16 cellular contexts compared by ENCODE assay signal in genomic region chr10:11869743-11870460, GRCh38. TPM values are rescaled to one million over a fixed set of nuclear protein-coding genes. Genes with fewer than 3 reads are reported as not detected.
A peak's percentile ranks its signal among the peaks of the same experiment; 100 is the strongest.
DNase-seq lines count a peak whose midpoint lies in the region; ATAC-seq, FAIRE-seq and TF ChIP-seq lines count a peak whose summit lies in the region.
"Had no signal": no experiment of that assay in that cellular context is flagged by ENCODE, and none has a peak within 500 bp of the region (broad histone marks: within the 10 kb centered on the region; RNA-seq: fewer than 3 reads in every experiment).

No MANE protein-coding gene starts in this region.

- peaks cover 7% of the 10 kb centered on the region for H3K4me1 Mint-ChIP-seq in osteocyte (ENCODE audit: unreplicated experiment)

- H3K27ac Mint-ChIP-seq in osteocyte (ENCODE audit: unreplicated experiment) = no peak overlapping the region
- H3K27ac Mint-ChIP-seq: activated naive CD4-positive, alpha-beta T cell treated with anti-CD3 and anti-CD28 coated beads, Interleukin-2, amount 10 ng/mL, durations not matched to agents 7 days and 5 days; nephron had no signal

- peak overlapping the region in 1 of 2 donors; percentile 30 for H3K27ac ChIP-seq in right atrium auricular region
- H3K27ac ChIP-seq: KMS-11, SJSA1 had no signal

- peak overlapping the region; percentile 44 for H3K4me2 ChIP-seq in skeletal muscle satellite cell (ENCODE audit: low read length)
- H3K4me2 ChIP-seq: KMS-11 had no signal

- no peak overlapping the region for H3K4me3 ChIP-seq in astrocyte of the spinal cord (ENCODE audit: low read depth, low read length)
- H3K4me3 ChIP-seq in right atrium auricular region = peak overlapping the region; percentile 5 to 38
- no peak overlapping the region for H3K4me3 ChIP-seq in skeletal muscle satellite cell (ENCODE audit: low read length)
- H3K4me3 ChIP-seq: SJSA1 had no signal

- TF ChIP-seq CTCF in astrocyte of the spinal cord (IDR thresholded peaks at IDR 0.05; ENCODE audit: low read depth, low read length) (no peak), right atrium auricular region (IDR thresholded peaks at IDR 0.05) (no peak), osteocyte (IDR thresholded peaks at IDR 0.05) (no peak)

- in situ Hi-C loops in astrocyte of the spinal cord (cut with HindIII; ENCODE audit: low sequenced_read_pairs) = no loop called here

- peaks cover 2% of the 10 kb centered on the region for H3K36me3 Mint-ChIP-seq in osteocyte (ENCODE audit: unreplicated experiment)
- H3K36me3 Mint-ChIP-seq: activated naive CD4-positive, alpha-beta T cell treated with anti-CD3 and anti-CD28 coated beads, Interleukin-2, amount 10 ng/mL, durations not matched to agents 7 days and 5 days had no signal

- no peaks in the 10 kb centered on the region for H3K9me3 Mint-ChIP-seq in osteocyte (ENCODE audit: unreplicated experiment)
- H3K9me3 Mint-ChIP-seq: activated naive CD4-positive, alpha-beta T cell treated with anti-CD3 and anti-CD28 coated beads, Interleukin-2, amount 10 ng/mL, durations not matched to agents 7 days and 5 days; nephron had no signal

- H3K9me3 ChIP-seq in right atrium auricular region (no peaks in the 10 kb centered on the region), skeletal muscle satellite cell (replicated peaks; ENCODE audit: low read length) (no peaks in the 10 kb centered on the region)
- H3K9me3 ChIP-seq: SJSA1 had no signal

- peaks cover 0 to 30% of the 10 kb centered on the region in 2 donors for H3K4me1 ChIP-seq in right atrium auricular region
- peaks cover 10% of the 10 kb centered on the region for H3K4me1 ChIP-seq in skeletal muscle satellite cell (ENCODE audit: control insufficient read depth, insufficient read depth, low read length)

- no peak for FAIRE-seq in H54 (lab: Jason Lieb, UNC)

- H3K36me3 ChIP-seq in right atrium auricular region (no peaks in the 10 kb centered on the region), skeletal muscle satellite cell (ENCODE audit: insufficient read depth, low read length) (peaks cover 3% of the 10 kb centered on the region)
- H3K36me3 ChIP-seq: SJSA1 had no signal

- no peaks in the 10 kb centered on the region for H3K27me3 ChIP-seq in right atrium auricular region
- H3K27me3 ChIP-seq in skeletal muscle satellite cell (ENCODE audit: control insufficient read depth, insufficient read depth, low read length) = no peaks in the 10 kb centered on the region
- H3K27me3 ChIP-seq: SJSA1 had no signal

- H3K9ac ChIP-seq in skeletal muscle satellite cell (ENCODE audit: low read depth, low read length) = no peak overlapping the region
- H3K9ac ChIP-seq: KMS-11 had no signal

- DNase-seq in GM03348 (ENCODE audit: low spot score) (peak; percentile 62), astrocyte of the spinal cord (ENCODE audit: low read depth, low spot score) (peak; percentile 21), right atrium auricular region (ENCODE audit: low spot score) (no peak), H54 (ENCODE audit: insufficient read length, low spot score) (no peak), osteocyte (ENCODE audit: extremely low spot score, unreplicated experiment) (no peak), NCI-H2171 treated with DMSO at 0.1 percent for 48 hours (lab: John Stamatoyannopoulos, UW) (no peak)
- DNase-seq: activated naive CD4-positive, alpha-beta T cell treated with anti-CD3 and anti-CD28 coated beads, Interleukin-2, amount 10 ng/mL, durations not matched to agents 7 days and 5 days; cortex of kidney; left colon; NCI-H2029 treated with DMSO at 0.1 percent for 48 hours; NK-92 treated with Interleukin-12 subunit alpha and Interleukin-12 subunit beta, amount 100 ng/mL, for 24 hours had no signal

- no peak for TF ChIP-seq POLR2A in H54 (IDR thresholded peaks at IDR 0.05; ENCODE audit: low read depth, low read length)

- H3K27me3 Mint-ChIP-seq in osteocyte (ENCODE audit: unreplicated experiment) = no peaks in the 10 kb centered on the region

- no peak overlapping the region for H3K4me3 Mint-ChIP-seq in osteocyte (ENCODE audit: unreplicated experiment)
- H3K4me3 Mint-ChIP-seq: activated naive CD4-positive, alpha-beta T cell treated with anti-CD3 and anti-CD28 coated beads, Interleukin-2, amount 10 ng/mL, durations not matched to agents 7 days and 5 days; nephron had no signal

- no peak for ATAC-seq in GM18502 (IDR thresholded peaks at IDR 0.05; ENCODE audit: poor library complexity, unreplicated experiment)
- ATAC-seq: left colon had no signal

RNA-seq across cellular contexts. Expression of gene PROSER2, which starts 46.7 kb away (rescaled TPM):
- total RNA-seq in right atrium auricular region = 1 to 10 TPM; 1.3 to 3.1 TPM
- 3.0 and 3.9 TPM in 2 replicates for total RNA-seq in skeletal muscle satellite cell (2012; rRNA removed)
- 7.1 and 8.8 TPM in 2 replicates for total RNA-seq in osteocyte

Comparison
In these comparisons a context has a peak if more than half of its experiments do, and no peak if none do; other contexts are left out.
1. DNase-seq: peak in GM03348 (single experiment) and astrocyte of the spinal cord (single experiment); none in right atrium auricular region (single experiment), H54 (single experiment), osteocyte (single experiment) and NCI-H2171 treated with DMSO at 0.1 percent for 48 hours (single experiment).
2. H3K4me3 ChIP-seq: peak in right atrium auricular region (2 of 2); none in astrocyte of the spinal cord (single experiment) and skeletal muscle satellite cell (single experiment).